ENCODE assay signal across 11 cellular contexts in the genomic region with DNA sequence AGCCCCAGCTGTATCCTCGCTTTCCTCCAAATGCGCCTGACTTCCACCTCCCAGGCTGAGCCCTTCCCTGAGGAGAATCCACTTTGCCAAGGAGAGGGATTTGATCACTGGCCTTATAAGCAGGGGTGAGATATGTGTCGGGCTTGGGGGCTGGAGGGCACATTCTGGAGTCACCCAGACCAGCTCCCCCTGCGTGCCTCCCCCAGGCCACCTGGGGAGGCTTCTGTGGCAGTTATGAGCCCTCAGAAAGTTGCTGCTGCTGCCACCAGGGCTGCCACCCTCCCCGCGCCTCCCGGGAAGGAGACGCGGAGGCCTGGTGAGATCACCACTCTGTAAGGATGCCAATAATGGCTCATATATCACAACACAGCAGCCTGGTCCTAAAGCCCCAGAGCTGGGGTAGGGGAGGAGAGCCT.
A peak's percentile ranks its signal among the peaks of the same experiment; 100 is the strongest.
DNase-seq lines count a peak whose midpoint lies in the region; ATAC-seq and TF ChIP-seq lines count a peak whose summit lies in the region.
"Had no signal": no experiment of that assay in that cellular context is flagged by ENCODE, and none has a peak within 500 bp of the region (broad histone marks: within the 10 kb centered on the region; RNA-seq: fewer than 3 reads in every experiment).

No MANE protein-coding gene starts in this region.

- no peaks in the 10 kb centered on the region for H3K4me1 ChIP-seq in mucosa of descending colon (ENCODE audit: low read depth)
- H3K4me1 ChIP-seq in Caco-2 = no peaks in the 10 kb centered on the region

- H3K9me3 ChIP-seq in mucosa of descending colon (no peaks in the 10 kb centered on the region), Caco-2 (no peaks in the 10 kb centered on the region)
- H3K9me3 ChIP-seq in CD4-positive, alpha-beta T cell (ENCODE audit: control insufficient read depth, low read length) = no peaks in the 10 kb centered on the region

- H3K27ac ChIP-seq in CD4-positive, alpha-beta T cell (ENCODE audit: low read depth, low read length) = no peak overlapping the region
- H3K27ac ChIP-seq: HL-60 had no signal

- intact Hi-C loops in mucosa of descending colon (cut with DNase I, micrococcal nuclease) = no loop called here
- intact Hi-C loops in CD4-positive, alpha-beta T cell (cut with DNase I, micrococcal nuclease) = no loop called here
- intact Hi-C loops in Caco-2 (cut with micrococcal nuclease; ENCODE audit: unreplicated experiment) = loop anchor here (5.0 kb wide), 1 partner anchor 207 kb away; no protein-coding TSS in a partner anchor

- BruUV-seq in Caco-2 (replicated peaks; lab: Mats Ljungman, UMichigan) = no TSS peak

- H3K36me3 Mint-ChIP-seq in chondrocyte (ENCODE audit: low read depth) (peaks cover 46% of the 10 kb centered on the region), Caco-2 (ENCODE audit: insufficient read depth, unreplicated experiment) (no peaks in the 10 kb centered on the region)
- no peaks in the 10 kb centered on the region for H3K36me3 Mint-ChIP-seq in stimulated activated naive B cell treated with anti-CD40 and anti-IgM and Interleukin-4, amounts not matched to agents 10 μg/mL and 1 μg/mL and 100 μg/mL, for 72 hours
- H3K36me3 Mint-ChIP-seq in CD4-positive, alpha-beta T cell (ENCODE audit: low read depth) = no peaks in the 10 kb centered on the region
- no peaks in the 10 kb centered on the region for H3K36me3 Mint-ChIP-seq in activated CD4-positive, alpha-beta memory T cell treated with anti-CD3 and anti-CD28 coated beads, Interleukin-2, amount 10 ng/mL, durations not matched to agents 7 days and 5 days (ENCODE audit: low read depth)

- CTCF ChIA-PET in AG04449 (lab: Yijun Ruan, JAX) = no interaction called here
- CTCF ChIA-PET in CD4-positive, alpha-beta T cell (lab: Charles Lee) = no interaction called here
- CTCF ChIA-PET in Caco-2 (lab: Charles Lee) = no interaction called here
- CTCF ChIA-PET in activated CD4-positive, alpha-beta memory T cell treated with anti-CD3 and anti-CD28 coated beads, Interleukin-2, amount 10 ng/mL, durations not matched to agents 7 days and 5 days (lab: Charles Lee) = no interaction called here

- no peaks in the 10 kb centered on the region for H3K36me3 ChIP-seq in mucosa of descending colon (ENCODE audit: low read depth)
- no peaks in the 10 kb centered on the region for H3K36me3 ChIP-seq in Caco-2 (ENCODE audit: control insufficient read depth, insufficient read depth, low read length)

- no peaks in the 10 kb centered on the region for H3K27me3 ChIP-seq in CD4-positive, alpha-beta T cell (ENCODE audit: control insufficient read depth, insufficient read depth, low read length)
- no peaks in the 10 kb centered on the region for H3K27me3 ChIP-seq in Caco-2 (replicated peaks; ENCODE audit: control insufficient read depth, insufficient read depth, low read length)

- TF ChIP-seq CTCF in AG04449 (IDR thresholded peaks at IDR 0.05; ENCODE audit: insufficient read depth, low read length, missing control alignments) (peak; percentile 42), chondrocyte (IDR thresholded peaks at IDR 0.05) (peak; percentile 60), mucosa of descending colon (IDR thresholded peaks at IDR 0.05) (no peak), Caco-2 (IDR thresholded peaks at IDR 0.05; ENCODE audit: insufficient read depth in 1 of 2, low read depth in 1 of 2, low read length in 1 of 2, severe bottlenecking in 1 of 2, unreplicated experiment in 1 of 2) (no peak)
- TF ChIP-seq CTCF in CD4-positive, alpha-beta T cell (IDR thresholded peaks at IDR 0.05) = no peak

- H3K4me3 ChIP-seq in AG04449 (ENCODE audit: low read depth, low read length) (no peak overlapping the region), mucosa of descending colon (no peak overlapping the region), Caco-2 (ENCODE audit: low read depth, low read length) (no peak overlapping the region)

- H3K27me3 Mint-ChIP-seq in chondrocyte (ENCODE audit: low read depth) (no peaks in the 10 kb centered on the region), Caco-2 (ENCODE audit: insufficient read depth, unreplicated experiment) (peaks cover 3% of the 10 kb centered on the region)
- H3K27me3 Mint-ChIP-seq in stimulated activated naive B cell treated with anti-CD40 and anti-IgM and Interleukin-4, amounts not matched to agents 10 μg/mL and 1 μg/mL and 100 μg/mL, for 72 hours = no peaks in the 10 kb centered on the region
- no peaks in the 10 kb centered on the region for H3K27me3 Mint-ChIP-seq in CD4-positive, alpha-beta T cell
- no peaks in the 10 kb centered on the region for H3K27me3 Mint-ChIP-seq in activated CD4-positive, alpha-beta memory T cell treated with anti-CD3 and anti-CD28 coated beads, Interleukin-2, amount 10 ng/mL, durations not matched to agents 7 days and 5 days

- H3K9me3 Mint-ChIP-seq in chondrocyte (ENCODE audit: low read depth) = no peaks in the 10 kb centered on the region
- H3K9me3 Mint-ChIP-seq in stimulated activated naive B cell treated with anti-CD40 and anti-IgM and Interleukin-4, amounts not matched to agents 10 μg/mL and 1 μg/mL and 100 μg/mL, for 72 hours = peaks cover 0 to 3% of the 10 kb centered on the region in 2 donors
- no peaks in the 10 kb centered on the region for H3K9me3 Mint-ChIP-seq in CD4-positive, alpha-beta T cell
- H3K9me3 Mint-ChIP-seq in Caco-2 (ENCODE audit: unreplicated experiment) = no peaks in the 10 kb centered on the region
- H3K9me3 Mint-ChIP-seq in activated CD4-positive, alpha-beta memory T cell treated with anti-CD3 and anti-CD28 coated beads, Interleukin-2, amount 10 ng/mL, durations not matched to agents 7 days and 5 days = no peaks in the 10 kb centered on the region

- H3K4me3 Mint-ChIP-seq in chondrocyte (ENCODE audit: unreplicated experiment) (no peak overlapping the region), Caco-2 (ENCODE audit: unreplicated experiment) (no peak overlapping the region)
- H3K4me3 Mint-ChIP-seq in stimulated activated naive B cell treated with anti-CD40 and anti-IgM and Interleukin-4, amounts not matched to agents 10 μg/mL and 1 μg/mL and 100 μg/mL, for 72 hours = no peak overlapping the region
- H3K4me3 Mint-ChIP-seq in CD4-positive, alpha-beta T cell = no peak overlapping the region
- no peak overlapping the region for H3K4me3 Mint-ChIP-seq in activated CD4-positive, alpha-beta memory T cell treated with anti-CD3 and anti-CD28 coated beads, Interleukin-2, amount 10 ng/mL, durations not matched to agents 7 days and 5 days

- POLR2A ChIA-PET in AG04449 (lab: Yijun Ruan, JAX) (no interaction called here), Caco-2 (lab: Charles Lee) (no interaction called here)
- POLR2A ChIA-PET in CD4-positive, alpha-beta T cell (lab: Charles Lee) = no interaction called here
- POLR2A ChIA-PET in activated CD4-positive, alpha-beta memory T cell treated with anti-CD3 and anti-CD28 coated beads, Interleukin-2, amount 10 ng/mL, durations not matched to agents 7 days and 5 days (lab: Charles Lee) = no interaction called here

- DNase-seq in AG04449 (ENCODE audit: low read depth, low spot score) (peak; percentile 17), NCI-H1092 treated with DMSO at 0.1 percent for 48 hours (lab: John Stamatoyannopoulos, UW) (peak; percentile 59), chondrocyte (ENCODE audit: low spot score) (no peak), mucosa of descending colon (peak in 2 of 3 donors; percentile 30 to 32), Caco-2 (no peak)
- DNase-seq in stimulated activated naive B cell treated with anti-CD40 and anti-IgM and Interleukin-4, amounts not matched to agents 10 μg/mL and 1 μg/mL and 100 μg/mL, for 72 hours = no peak
- no peak for DNase-seq in CD4-positive, alpha-beta T cell
- DNase-seq in activated CD4-positive, alpha-beta memory T cell treated with anti-CD3 and anti-CD28 coated beads, Interleukin-2, amount 10 ng/mL, durations not matched to agents 7 days and 5 days = no peak
- DNase-seq: DMS79 treated with DMSO at 0.1 percent for 48 hours, trophoblast cell had no signal

- ATAC-seq in mucosa of descending colon = peak; percentile 46
- no peak for ATAC-seq in stimulated activated naive B cell treated with anti-CD40 and anti-IgM and Interleukin-4, amounts not matched to agents 10 μg/mL and 1 μg/mL and 100 μg/mL, for 72 hours (replicated peaks)
- ATAC-seq in CD4-positive, alpha-beta T cell (ENCODE audit: poor library complexity) = no peak

- peaks cover 16% of the 10 kb centered on the region for H3K4me1 Mint-ChIP-seq in chondrocyte (ENCODE audit: low read depth)
- no peaks in the 10 kb centered on the region for H3K4me1 Mint-ChIP-seq in stimulated activated naive B cell treated with anti-CD40 and anti-IgM and Interleukin-4, amounts not matched to agents 10 μg/mL and 1 μg/mL and 100 μg/mL, for 72 hours
- no peaks in the 10 kb centered on the region for H3K4me1 Mint-ChIP-seq in CD4-positive, alpha-beta T cell (ENCODE audit: low read depth)
- H3K4me1 Mint-ChIP-seq in Caco-2 (ENCODE audit: low read depth, unreplicated experiment) = no peaks in the 10 kb centered on the region
- H3K4me1 Mint-ChIP-seq in activated CD4-positive, alpha-beta memory T cell treated with anti-CD3 and anti-CD28 coated beads, Interleukin-2, amount 10 ng/mL, durations not matched to agents 7 days and 5 days = no peaks in the 10 kb centered on the region

- no peak overlapping the region for H3K27ac Mint-ChIP-seq in chondrocyte (ENCODE audit: unreplicated experiment)
- H3K27ac Mint-ChIP-seq in stimulated activated naive B cell treated with anti-CD40 and anti-IgM and Interleukin-4, amounts not matched to agents 10 μg/mL and 1 μg/mL and 100 μg/mL, for 72 hours = no peak overlapping the region
- no peak overlapping the region for H3K27ac Mint-ChIP-seq in CD4-positive, alpha-beta T cell
- H3K27ac Mint-ChIP-seq in Caco-2 (ENCODE audit: unreplicated experiment) = no peak overlapping the region
- H3K27ac Mint-ChIP-seq in activated CD4-positive, alpha-beta memory T cell treated with anti-CD3 and anti-CD28 coated beads, Interleukin-2, amount 10 ng/mL, durations not matched to agents 7 days and 5 days = no peak overlapping the region

Comparison
In these comparisons a context has a peak if more than half of its experiments do, and no peak if none do; other contexts are left out.
1. DNase-seq: peak in AG04449 (single experiment), NCI-H1092 treated with DMSO at 0.1 percent for 48 hours (single experiment) and mucosa of descending colon (2 of 3); none in chondrocyte (single experiment), stimulated activated naive B cell treated with anti-CD40 and anti-IgM and Interleukin-4, amounts not matched to agents 10 μg/mL and 1 μg/mL and 100 μg/mL, for 72 hours (single experiment), CD4-positive, alpha-beta T cell (0 of 10), Caco-2 (0 of 2) and activated CD4-positive, alpha-beta memory T cell treated with anti-CD3 and anti-CD28 coated beads, Interleukin-2, amount 10 ng/mL, durations not matched to agents 7 days and 5 days (single experiment).
2. CTCF ChIP-seq: peak in AG04449 (single experiment) and chondrocyte (single experiment); none in mucosa of descending colon (single experiment), CD4-positive, alpha-beta T cell (single experiment) and Caco-2 (0 of 2).